In genomic region chr1:11935040-11935378, GRCh38 we compare ENCODE assay signal across 8 cellular contexts. TPM values are rescaled to one million over a fixed set of nuclear protein-coding genes. Genes with fewer than 3 reads are reported as not detected.
DNase-seq lines count a peak whose midpoint lies in the region; ATAC-seq, FAIRE-seq and TF ChIP-seq lines count a peak whose summit lies in the region.

No MANE protein-coding gene starts in this region.

- 7 to 9% methylated on average over 3 of the region's 3 CpGs for WGBS in heart right ventricle, 2 donors

- TF ChIP-seq POLR2A in uterus (IDR thresholded peaks at IDR 0.05) = no peak

- H3K36me3 ChIP-seq in heart right ventricle (peaks cover 0 to 26% (median 0%) of the 10 kb centered on the region in 9 donors), astrocyte (ENCODE audit: insufficient read depth, low read length) (peaks cover 3% of the 10 kb centered on the region), lower lobe of right lung (peaks cover 3% of the 10 kb centered on the region), uterus (no peaks in the 10 kb centered on the region)

- peak overlapping the region; percentile 47 to 87 (median 69) for H3K4me3 ChIP-seq in heart right ventricle
- peak overlapping the region; percentile 83 for H3K4me3 ChIP-seq in astrocyte (ENCODE audit: insufficient read depth, low read depth, low read length)
- peak overlapping the region; percentile 75 for H3K4me3 ChIP-seq in lower lobe of right lung
- H3K4me3 ChIP-seq in uterus = peak overlapping the region; percentile 61 to 82

- H3K4me1 ChIP-seq in heart right ventricle = peaks cover 15 to 82% (median 75%) of the 10 kb centered on the region in 9 donors
- H3K4me1 ChIP-seq in astrocyte (ENCODE audit: insufficient read depth, low read length) = peaks cover 40% of the 10 kb centered on the region
- peaks cover 41% of the 10 kb centered on the region for H3K4me1 ChIP-seq in lower lobe of right lung
- H3K4me1 ChIP-seq in uterus = peaks cover 4 to 16% of the 10 kb centered on the region in 2 donors

- H3K4me1 Mint-ChIP-seq in astrocyte (ENCODE audit: low read depth, unreplicated experiment) = peaks cover 15% of the 10 kb centered on the region

- H3K27me3 ChIP-seq in heart right ventricle (no peaks in the 10 kb centered on the region), astrocyte (ENCODE audit: insufficient read depth, low read length) (no peaks in the 10 kb centered on the region), lower lobe of right lung (ENCODE audit: low read depth) (no peaks in the 10 kb centered on the region), uterus (no peaks in the 10 kb centered on the region)

- H4K20me1 ChIP-seq in astrocyte (ENCODE audit: insufficient read depth, low read length) = peaks cover 28% of the 10 kb centered on the region

- peak overlapping the region; percentile 90 for H3K4me3 Mint-ChIP-seq in astrocyte (ENCODE audit: unreplicated experiment)

- peak in 2 of 8 donors; percentile 0 for ATAC-seq in heart right ventricle
- ATAC-seq in left ventricle myocardium superior = no peak
- ATAC-seq in lower lobe of right lung = no peak

- peak overlapping the region; percentile 81 for H3K27ac Mint-ChIP-seq in astrocyte (ENCODE audit: unreplicated experiment)

- H3K36me3 Mint-ChIP-seq in astrocyte (ENCODE audit: low read depth, unreplicated experiment) = peaks cover 5% of the 10 kb centered on the region

- H3K9me3 Mint-ChIP-seq in astrocyte (ENCODE audit: unreplicated experiment) = no peaks in the 10 kb centered on the region

- DNase-seq in heart right ventricle (no peak), left ventricle myocardium superior (no peak), astrocyte (ENCODE audit: low read depth) (no peak), lower lobe of right lung (no peak), uterus (no peak), NOMO-1 treated with dmso at 0.1 percent for 144 hours (lab: John Stamatoyannopoulos, UW; ENCODE audit: unreplicated experiment) (no peak), inferior parietal cortex (ENCODE audit: extremely low spot score) (no peak), NCI-H748 treated with DMSO at 0.1 percent for 48 hours (lab: John Stamatoyannopoulos, UW) (no peak)

- H3K9ac ChIP-seq in astrocyte (ENCODE audit: low read length) = peak overlapping the region; percentile 81

- H3K9me3 ChIP-seq in heart right ventricle = no peaks in the 10 kb centered on the region
- no peaks in the 10 kb centered on the region for H3K9me3 ChIP-seq in astrocyte (ENCODE audit: insufficient read depth, low read depth, low read length)
- no peaks in the 10 kb centered on the region for H3K9me3 ChIP-seq in lower lobe of right lung
- H3K9me3 ChIP-seq in uterus = no peaks in the 10 kb centered on the region

- H3K27ac ChIP-seq in heart right ventricle = peak overlapping the region; percentile 59 to 94 (median 90)
- peak overlapping the region; percentile 65 for H3K27ac ChIP-seq in astrocyte (ENCODE audit: low read depth, low read length)
- peak overlapping the region; percentile 88 for H3K27ac ChIP-seq in lower lobe of right lung
- peak overlapping the region; percentile 86 to 90 for H3K27ac ChIP-seq in uterus

- intact Hi-C loops in heart right ventricle (cut with DNase I) = loop anchor here in 5 of 10 donors (2.0 to 5.0 kb wide), 4 partner anchors 26 to 47 kb away; partner anchors contain the start of gene MFN2 (in 1 of the 5)
- intact Hi-C loops in left ventricle myocardium superior (cut with micrococcal nuclease) = no loop called here
- intact Hi-C loops in lower lobe of right lung (cut with DNase I) = no loop called here
- intact Hi-C loops in uterus (cut with DNase I; ENCODE audit: low total_unique reads) = no loop called here

- FAIRE-seq in astrocyte (lab: Jason Lieb, UNC) = no peak

- TF ChIP-seq CTCF in heart right ventricle (IDR thresholded peaks at IDR 0.05) (no peak), astrocyte (IDR thresholded peaks at IDR 0.05; ENCODE audit: insufficient read depth, low read depth, low read length) (no peak), lower lobe of right lung (IDR thresholded peaks at IDR 0.05) (no peak), uterus (IDR thresholded peaks at IDR 0.05) (no peak)

- peaks cover 52% of the 10 kb centered on the region for H3K79me2 ChIP-seq in astrocyte (ENCODE audit: insufficient read depth, low read length)

- peak overlapping the region; percentile 97 for H3K4me2 ChIP-seq in astrocyte (ENCODE audit: low read length)

- no peaks in the 10 kb centered on the region for H3K27me3 Mint-ChIP-seq in astrocyte (ENCODE audit: low read depth, unreplicated experiment)

- H2AFZ ChIP-seq in astrocyte (ENCODE audit: low read depth, low read length) = peak overlapping the region; percentile 91

RNA-seq across cellular contexts. Expression of gene PLOD1, which starts 0.5 kb away (rescaled TPM):
- total RNA-seq in heart right ventricle (10 to 100 TPM; 27.3 to 95.3 (median 44.4) TPM), left ventricle myocardium superior (64.4 TPM), astrocyte (375 and 500 TPM in 2 replicates), lower lobe of right lung (84.5 TPM), uterus (100 to 1,000 TPM in 1 of 4 donors, 10 to 100 TPM in 3; 14.6 to 324 (median 55.8) TPM)
- 100 to 1,000 TPM in 1 of 2 donors, 10 to 100 TPM in 1; 53.0 to 102 TPM for polyA plus RNA-seq in heart right ventricle

RNA-seq across cellular contexts. Expression of gene KIAA2013, which starts 8.8 kb away (rescaled TPM):
- total RNA-seq in heart right ventricle (10 to 100 TPM; 35.5 to 47.8 (median 39.0) TPM), left ventricle myocardium superior (35.8 TPM), astrocyte (56.0 and 60.4 TPM in 2 replicates), lower lobe of right lung (46.8 TPM), uterus (10 to 100 TPM; 33.1 to 60.7 (median 39.7) TPM)
- polyA plus RNA-seq in heart right ventricle = 10 to 100 TPM; 23.3 to 44.7 TPM

RNA-seq across cellular contexts. Expression of gene MFN2, which starts 45.2 kb away (rescaled TPM):
- 1,000 to 10,000 TPM in 1 of 10 donors, 100 to 1,000 TPM in 9; 470 to 1,066 (median 788) TPM for total RNA-seq in heart right ventricle
- polyA plus RNA-seq in heart right ventricle = 100 to 1,000 TPM; 154 to 171 TPM
- total RNA-seq in left ventricle myocardium superior = 688 TPM
- total RNA-seq in astrocyte = 74.0 and 75.5 TPM in 2 replicates
- total RNA-seq in lower lobe of right lung = 72.2 TPM
- 10 to 100 TPM; 15.6 to 69.5 (median 35.1) TPM for total RNA-seq in uterus
